ENCODE assay signal across 11 cellular contexts in genomic region chr5:35136386-35136785, GRCh38.
DNase-seq lines count a peak whose midpoint lies in the region; ATAC-seq, FAIRE-seq and TF ChIP-seq lines count a peak whose summit lies in the region.
"Had no signal": no experiment of that assay in that cellular context is flagged by ENCODE, and none has a peak within 500 bp of the region (broad histone marks: within the 10 kb centered on the region; RNA-seq: fewer than 3 reads in every experiment).

No MANE protein-coding gene starts in this region.

- TF ChIP-seq CTCF in AG04449 (IDR thresholded peaks at IDR 0.05; ENCODE audit: insufficient read depth, low read length, missing control alignments) = no peak

- peak; percentile 48 for FAIRE-seq in GM19239 (lab: Jason Lieb, UNC)

- no peak for ATAC-seq in HG02970 (IDR thresholded peaks at IDR 0.05; ENCODE audit: low FRiP score, unreplicated experiment)

- CTCF ChIA-PET in AG04449 (lab: Yijun Ruan, JAX) = interaction anchor here (1.7 to 2.0 kb wide), 2 partner anchors 9 to 12 kb away, joined by 3 to 5 read pairs; no protein-coding TSS in a partner anchor

- POLR2A ChIA-PET in AG04449 (lab: Yijun Ruan, JAX) = interaction anchor here (0.5 kb wide), 1 partner anchor 81 kb away, joined by 3 read pairs; no protein-coding TSS in a partner anchor

- no peak overlapping the region for H3K4me3 ChIP-seq in AG04449 (ENCODE audit: low read depth, low read length)
- H3K4me3 ChIP-seq: tibial nerve had no signal

- DNase-seq in AG04449 (ENCODE audit: low read depth, low spot score) (peak; percentile 86), GM19239 (ENCODE audit: insufficient read length, low spot score) (no peak), RPMI7951 (ENCODE audit: low read depth) (peak; percentile 97), glomerular visceral epithelial cell (ENCODE audit: extremely low spot score) (peak; percentile 59), 8988T (no peak), GM19238 (ENCODE audit: insufficient read length, low spot score) (no peak), NCI-H524 (lab: John Stamatoyannopoulos, UW) (no peak)
- DNase-seq: DMS53, NCI-H2029 treated with DMSO at 0.1 percent for 48 hours had no signal

Comparison
In these comparisons a context has a peak if more than half of its experiments do, and no peak if none do; other contexts are left out.
1. DNase-seq: peak in AG04449 (single experiment), RPMI7951 (single experiment) and glomerular visceral epithelial cell (single experiment); none in GM19239 (single experiment), 8988T (single experiment), GM19238 (single experiment) and NCI-H524 (0 of 2).